ENCODE assay signal across 12 cellular contexts in genomic region chr7:86598311-86598710, GRCh38. TPM values are rescaled to one million over a fixed set of nuclear protein-coding genes. Genes with fewer than 3 reads are reported as not detected.
DNase-seq lines count a peak whose midpoint lies in the region; ATAC-seq and TF ChIP-seq lines count a peak whose summit lies in the region.
"Had no signal": no experiment of that assay in that cellular context is flagged by ENCODE, and none has a peak within 500 bp of the region (broad histone marks: within the 10 kb centered on the region; RNA-seq: fewer than 3 reads in every experiment).

No MANE protein-coding gene starts in this region.

- peak in 1 of 6 experiments; percentile 41 for TF ChIP-seq CTCF in adrenal gland (IDR thresholded peaks at IDR 0.05)
- TF ChIP-seq CTCF in testis (IDR thresholded peaks at IDR 0.05), result no peak
- no peak for TF ChIP-seq CTCF in tibial nerve (IDR thresholded peaks at IDR 0.05)

- ATAC-seq in GM21576 (IDR thresholded peaks at IDR 0.05; ENCODE audit: unreplicated experiment), result no peak
- ATAC-seq in GM18498 (IDR thresholded peaks at IDR 0.05; ENCODE audit: unreplicated experiment), result no peak
- ATAC-seq: gastroesophageal sphincter had no signal

- no peaks in the 10 kb centered on the region for H3K9me3 ChIP-seq in adrenal gland (replicated peaks in 1 of 3)
- H3K9me3 ChIP-seq in testis, result no peaks in the 10 kb centered on the region
- H3K9me3 ChIP-seq in tibial nerve, result no peaks in the 10 kb centered on the region
- H3K9me3 ChIP-seq: gastroesophageal sphincter had no signal

- DNase-seq in NCI-H2171 treated with DMSO at 0.1 percent for 48 hours (lab: John Stamatoyannopoulos, UW) (peak; percentile 8), NCI-H2171 (lab: John Stamatoyannopoulos, UW) (no peak), KBM-7 (peak; percentile 18), adrenal gland (peak in 6 of 7 donors; percentile 16 to 55 (median 41)), testis (peak; percentile 58), tibial nerve (ENCODE audit: low spot score in 2 of 2) (no peak)
- DNase-seq: activated B cell treated with CpG ODN at 0.5 μM for 24 hours, activated gamma-delta T cell, midbrain had no signal

- in situ Hi-C loops in KBM-7 (cut with MboI; ENCODE audit: low pct_unique_long_range_greater_than_20kb, low sequenced_read_pairs), result no loop called here

- H3K27me3 ChIP-seq in adrenal gland (no peaks in the 10 kb centered on the region), testis (no peaks in the 10 kb centered on the region), tibial nerve (no peaks in the 10 kb centered on the region)
- H3K27me3 ChIP-seq: gastroesophageal sphincter had no signal

- intact Hi-C loops in adrenal gland (cut with DNase I), result no loop called here
- intact Hi-C loops in testis (cut with DNase I; ENCODE audit: low total_unique reads), result no loop called here

- WGBS in adrenal gland, 4 donors, result 59 to 77% (median 65%) methylated on average over 12 to 15 of the region's 15 CpGs
- 51 to 53% methylated on average over 14 to 15 of the region's 15 CpGs for WGBS in testis, 2 donors
- WGBS in tibial nerve, 2 donors, result 74% methylated on average over 15 of the region's 15 CpGs

- H3K27ac ChIP-seq in adrenal gland, result no peak overlapping the region
- no peak overlapping the region for H3K27ac ChIP-seq in testis
- no peak overlapping the region for H3K27ac ChIP-seq in tibial nerve
- H3K27ac ChIP-seq: gastroesophageal sphincter had no signal

- H3K4me3 ChIP-seq in adrenal gland (no peak overlapping the region), testis (peak overlapping the region in 1 of 2 donors; percentile 24), tibial nerve (no peak overlapping the region)
- H3K4me3 ChIP-seq: gastroesophageal sphincter had no signal

- H3K36me3 ChIP-seq in adrenal gland (replicated peaks in 1 of 2) (no peaks in the 10 kb centered on the region), testis (ENCODE audit: low read depth, missing control alignments) (no peaks in the 10 kb centered on the region), tibial nerve (no peaks in the 10 kb centered on the region)
- H3K36me3 ChIP-seq: gastroesophageal sphincter had no signal

- no peaks in the 10 kb centered on the region for H3K4me1 ChIP-seq in adrenal gland (replicated peaks in 1 of 2)
- no peaks in the 10 kb centered on the region for H3K4me1 ChIP-seq in testis
- no peaks in the 10 kb centered on the region for H3K4me1 ChIP-seq in tibial nerve
- H3K4me1 ChIP-seq: gastroesophageal sphincter had no signal

- TF ChIP-seq EP300 in tibial nerve (IDR thresholded peaks at IDR 0.05), result no peak

- no peak for TF ChIP-seq POLR2A in adrenal gland (IDR thresholded peaks at IDR 0.05)
- TF ChIP-seq POLR2A in testis (IDR thresholded peaks at IDR 0.05), result no peak
- no peak for TF ChIP-seq POLR2A in tibial nerve (IDR thresholded peaks at IDR 0.05)

RNA-seq across cellular contexts. Expression of gene GRM3, which starts 45.4 kb away (rescaled TPM):
- total RNA-seq in adrenal gland (1 to 10 TPM in 6 of 8 donors, under 1 TPM in 2; 0.72 to 5.1 (median 2.6) TPM), testis (under 1 TPM; 0.12 to 0.47 TPM), tibial nerve (not detected)
- polyA plus RNA-seq in adrenal gland (1 to 10 TPM in 1 of 3 donors, under 1 TPM in 2; 0.30 to 1.9 (median 0.40) TPM), testis (ENCODE audit: insufficient read depth, low read depth, low replicate concordance) (0.29 TPM)
- total RNA-seq: activated B cell treated with CpG ODN at 0.5 μM for 24 hours, gastroesophageal sphincter had no signal

Comparison
In these comparisons a context has a peak if more than half of its experiments do, and no peak if none do; other contexts are left out.
1. DNase-seq: peak in NCI-H2171 treated with DMSO at 0.1 percent for 48 hours (single experiment), KBM-7 (single experiment), adrenal gland (6 of 7) and testis (single experiment); none in NCI-H2171 (single experiment) and tibial nerve (0 of 2).